ENCODE assay signal across 24 cellular contexts in the genomic region with DNA sequence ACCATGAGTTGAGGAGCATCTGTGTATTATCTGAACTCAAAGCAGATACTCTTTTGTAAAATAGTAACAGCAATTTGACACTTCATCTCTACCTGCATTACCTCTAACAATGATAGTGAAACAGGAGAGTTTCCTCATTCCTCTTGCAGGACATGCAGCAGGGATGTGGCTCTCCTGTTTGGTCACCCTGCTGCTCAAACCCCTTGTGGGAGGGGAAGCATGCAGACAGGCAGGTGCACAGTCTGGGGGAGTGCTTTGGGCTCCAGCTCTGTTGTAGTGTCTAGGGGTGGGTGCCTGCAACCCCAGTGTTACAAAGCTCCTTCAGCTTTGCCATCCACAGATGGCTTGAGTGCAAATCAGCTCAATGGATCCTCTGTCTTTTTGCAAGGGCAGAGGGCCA.
"Had no signal": no experiment of that assay in that cellular context is flagged by ENCODE, and none has a peak within 500 bp of the region (broad histone marks: within the 10 kb centered on the region; RNA-seq: fewer than 3 reads in every experiment).

No MANE protein-coding gene starts in this region.

- ATAC-seq: effector memory CD8-positive, alpha-beta T cell; left colon; left ventricle myocardium superior; naive thymus-derived CD8-positive, alpha-beta T cell; psoas muscle; right cardiac atrium; stimulated activated memory B cell treated with anti-CD40 and anti-IgM and Interleukin-4, amounts not matched to agents 10 μg/mL and 1 μg/mL and 100 μg/mL, for 72 hours; stimulated activated naive CD8-positive, alpha-beta T cell treated with anti-CD3 and anti-CD28 coated beads, Interleukin-15, Interleukin-2, amounts not matched to agents 100 U/mL and 50 U/mL, for 24 hours had no signal

- DNase-seq: cortex of kidney; effector memory CD8-positive, alpha-beta T cell; erythroblast; esophagus squamous epithelium; foreskin melanocyte; hypothalamus; immature natural killer cell; islet precursor cell; kidney glomerular epithelial cell; left colon; left ventricle myocardium superior; lower lobe of right lung; naive thymus-derived CD8-positive, alpha-beta T cell; nephron progenitor cell; psoas muscle; right cardiac atrium; sigmoid colon; stimulated activated CD4-positive, alpha-beta T cell treated with anti-CD3 and anti-CD28 coated beads, Interleukin-2, amount 100 ng/mL, for 24 hours; stimulated activated CD4-positive, alpha-beta T cell treated with anti-CD3 and anti-CD28 coated beads, Interleukin-4, amount 100 ng/mL, for 24 hours; stimulated activated naive CD8-positive, alpha-beta T cell treated with anti-CD3 and anti-CD28 coated beads, Interleukin-15, Interleukin-2, amounts not matched to agents 100 U/mL and 50 U/mL, for 24 hours; testis; tibial artery had no signal

- FAIRE-seq: endometrium had no signal
